8 cellular contexts compared by ENCODE assay signal in genomic region chr12:89179983-89180382, GRCh38.
DNase-seq lines count a peak whose midpoint lies in the region; ATAC-seq and TF ChIP-seq lines count a peak whose summit lies in the region.

No MANE protein-coding gene starts in this region.

- no peaks in the 10 kb centered on the region for H3K36me3 ChIP-seq in brain microvascular endothelial cell (replicated peaks)

- ATAC-seq in HG03280 (IDR thresholded peaks at IDR 0.05; ENCODE audit: unreplicated experiment) (no peak), GM21381 (IDR thresholded peaks at IDR 0.05; ENCODE audit: unreplicated experiment) (no peak)

- peak overlapping the region; percentile 84 for H3K27ac ChIP-seq in brain microvascular endothelial cell

- TF ChIP-seq CTCF in brain microvascular endothelial cell (IDR thresholded peaks at IDR 0.05; ENCODE audit: low read depth, low read length, missing control alignments) = no peak

- H3K4me3 ChIP-seq in brain microvascular endothelial cell (ENCODE audit: low read depth, low read length) = no peak overlapping the region

- H3K27me3 ChIP-seq in brain microvascular endothelial cell (replicated peaks) = no peaks in the 10 kb centered on the region

- in situ Hi-C loops in brain microvascular endothelial cell (cut with HindIII; ENCODE audit: low pct_ligation_motif_present, low sequenced_read_pairs) = no loop called here

- DNase-seq in DMS79 (lab: John Stamatoyannopoulos, UW) = peak; percentile 21
- peak; percentile 70 for DNase-seq in MV-4-11 (lab: John Stamatoyannopoulos, UW)
- DNase-seq in brain microvascular endothelial cell = peak; percentile 76
- DNase-seq in mucosa of gallbladder (ENCODE audit: low spot score) = peak; percentile 65
- DNase-seq in NCI-H1436 (lab: John Stamatoyannopoulos, UW) = no peak
- no peak for DNase-seq in NCI-H82 treated with DMSO at 0.1 percent for 48 hours (lab: John Stamatoyannopoulos, UW; ENCODE audit: unreplicated experiment)

Comparison
In these comparisons a context has a peak if more than half of its experiments do, and no peak if none do; other contexts are left out.
1. DNase-seq: peak in DMS79 (single experiment), MV-4-11 (single experiment), brain microvascular endothelial cell (single experiment) and mucosa of gallbladder (single experiment); none in NCI-H1436 (single experiment) and NCI-H82 treated with DMSO at 0.1 percent for 48 hours (single experiment).